Comparison of ENCODE assay signal across 29 cellular contexts in the genomic region with DNA sequence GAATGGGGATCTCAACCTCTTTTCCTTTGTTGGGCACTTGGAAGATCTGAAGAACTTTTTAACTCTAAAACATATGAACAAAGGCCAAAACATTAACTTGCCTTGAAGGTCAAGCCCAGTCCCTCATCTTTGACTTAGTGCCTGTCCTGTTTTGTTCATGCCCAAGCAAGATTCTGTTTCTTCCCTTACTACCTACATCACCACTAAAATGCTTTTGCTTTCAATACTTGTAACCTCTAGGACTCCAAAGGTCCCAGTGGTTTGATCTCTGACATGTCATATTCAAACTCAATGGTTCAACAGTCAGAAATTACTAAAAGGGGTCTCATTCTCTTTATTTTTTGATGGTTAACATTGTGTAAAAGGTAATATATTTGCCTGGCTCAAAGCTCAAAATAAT.
"Had no signal": no experiment of that assay in that cellular context is flagged by ENCODE, and none has a peak within 500 bp of the region (broad histone marks: within the 10 kb centered on the region; RNA-seq: fewer than 3 reads in every experiment).

No MANE protein-coding gene starts in this region.

- H3K4me3 ChIP-seq: body of pancreas, colonic mucosa, esophagus squamous epithelium, gastroesophageal sphincter, heart right ventricle had no signal

- H3K4me1 ChIP-seq: colonic mucosa, gastroesophageal sphincter had no signal

- H3K36me3 ChIP-seq: colonic mucosa, esophagus squamous epithelium had no signal

- DNase-seq: activated CD4-positive, alpha-beta memory T cell treated with anti-CD3 and anti-CD28 coated beads for 36 hours; activated CD4-positive, alpha-beta T cell treated with anti-CD3 and anti-CD28 coated beads for 36 hours; activated CD4-positive, alpha-beta T cell treated with anti-CD3 and anti-CD28 coated beads, Interleukin-2, amount 10 ng/mL, durations not matched to agents 24 days and 14 days; activated CD4-positive, CD25-positive, alpha-beta regulatory T cell; activated CD4-positive, CD25-positive, alpha-beta regulatory T cell treated with anti-CD3 and anti-CD28 coated beads, Interleukin-2, amount 50 U/mL, for 72 hours; activated CD8-positive, alpha-beta memory T cell treated with anti-CD3 and anti-CD28 coated beads, Interleukin-2, amount 10 ng/mL, durations not matched to agents 7 days and 5 days; activated CD8-positive, alpha-beta memory T cell treated with anti-CD3 and anti-CD28 coated beads, Interleukin-2, amount 50 U/mL, for 4 hours; activated CD8-positive, alpha-beta T cell treated with anti-CD3 and anti-CD28 coated beads, Interleukin-2, amount 10 ng/mL, durations not matched to agents 7 days and 5 days; activated gamma-delta T cell; activated naive CD4-positive, alpha-beta T cell; activated naive CD4-positive, alpha-beta T cell treated with anti-CD3 and anti-CD28 coated beads, Interleukin-2, amount 50 U/mL, for 16 hours; activated T-cell treated with anti-CD3 and anti-CD28 coated beads, Interleukin-2, amount 50 U/mL, for 1 hour; activated T-cell treated with anti-CD3 and anti-CD28 coated beads, Interleukin-2, amount 50 U/mL, for 48 hours; amniotic stem cell; aorta; body of pancreas; central memory CD4-positive, alpha-beta T cell; cerebellar nuclear complex; colonic mucosa; effector CD8-positive, alpha-beta T cell; esophagus squamous epithelium; foreskin melanocyte; heart right ventricle; T-helper 1 cell; T-helper 17 cell had no signal

- FAIRE-seq: endometrium, endothelial cell of umbilical vein had no signal

- H3K27me3 ChIP-seq: body of pancreas, colonic mucosa, esophagus squamous epithelium, gastroesophageal sphincter, heart right ventricle had no signal

- H3K27ac ChIP-seq: body of pancreas, colonic mucosa, epithelial cell of prostate, esophagus squamous epithelium, gastroesophageal sphincter, heart right ventricle had no signal

- ATAC-seq: activated CD4-positive, alpha-beta T cell treated with anti-CD3 and anti-CD28 coated beads for 36 hours; activated CD8-positive, alpha-beta memory T cell treated with anti-CD3 and anti-CD28 coated beads, Interleukin-2, amount 10 ng/mL, durations not matched to agents 7 days and 5 days; activated CD8-positive, alpha-beta T cell treated with anti-CD3 and anti-CD28 coated beads, Interleukin-2, amount 10 ng/mL, durations not matched to agents 7 days and 5 days; body of pancreas; gastroesophageal sphincter; heart right ventricle; T-helper 17 cell had no signal

- H3K9me3 ChIP-seq: body of pancreas, colonic mucosa, esophagus squamous epithelium, gastroesophageal sphincter, heart right ventricle had no signal
